Comparison of ENCODE assay signal across 1 cellular context in the genomic region with DNA sequence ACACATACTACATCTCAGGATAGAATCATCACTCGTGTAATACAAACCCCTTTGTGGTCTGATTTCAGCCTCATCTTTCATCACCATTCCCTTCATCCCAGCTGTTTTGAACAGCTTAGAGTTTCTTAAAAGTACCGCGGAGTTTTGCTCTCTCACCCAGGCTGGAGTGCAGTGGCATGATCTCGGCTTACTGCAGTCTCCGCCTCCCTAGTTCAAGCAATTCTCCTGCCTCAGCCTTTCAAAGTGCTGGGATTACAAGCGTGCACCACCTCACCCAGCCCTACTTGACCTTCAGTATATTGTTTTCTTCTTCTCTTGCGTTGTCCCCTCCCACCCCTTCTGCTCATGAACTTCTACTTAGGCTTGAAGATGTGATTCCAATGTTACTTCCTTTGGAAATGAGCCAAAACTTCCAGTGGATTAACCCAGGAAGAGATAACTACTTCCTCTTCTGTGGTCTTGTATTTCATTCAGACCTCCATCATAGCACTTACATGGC.
TF ChIP-seq lines count a peak whose summit lies in the region.

No MANE protein-coding gene starts in this region.

TF ChIP-seq in endothelial cell of umbilical vein, 7 proteins besides CTCF, POLR2A, EP300 and RAD21:
- TF ChIP-seq EZH2 (IDR thresholded peaks at IDR 0.05; ENCODE audit: borderline replicate concordance, low read depth, low read length, severe bottlenecking), result no peak
